9 cellular contexts compared by ENCODE assay signal in the genomic region with DNA sequence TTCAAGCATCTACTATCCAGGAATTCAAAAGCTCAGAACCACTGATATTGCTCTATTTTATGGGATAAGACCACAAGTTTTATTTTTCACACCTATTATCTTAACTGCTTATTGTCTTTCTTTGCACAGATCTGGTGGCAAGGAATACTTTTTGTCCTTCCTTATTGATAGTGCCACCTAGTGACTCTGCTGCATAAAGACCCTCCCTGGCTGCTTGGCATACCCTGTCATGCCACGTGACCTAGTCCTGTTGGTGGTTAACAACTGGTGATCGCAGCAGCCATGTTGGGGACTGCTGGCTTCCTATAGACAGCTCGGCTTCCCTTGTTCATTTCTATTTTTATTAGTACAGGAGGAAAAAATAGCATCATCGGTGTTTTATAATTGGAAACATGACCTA.
DNase-seq lines count a peak whose midpoint lies in the region; ATAC-seq, FAIRE-seq and TF ChIP-seq lines count a peak whose summit lies in the region.
"Had no signal": no experiment of that assay in that cellular context is flagged by ENCODE, and none has a peak within 500 bp of the region (broad histone marks: within the 10 kb centered on the region; RNA-seq: fewer than 3 reads in every experiment).

No MANE protein-coding gene starts in this region.

- no peak for TF ChIP-seq POLR2A in GM12892 (IDR thresholded peaks at IDR 0.05; ENCODE audit: low read depth, low read length)

- no peaks in the 10 kb centered on the region for H3K27me3 ChIP-seq in NT2/D1 (ENCODE audit: insufficient read depth, insufficient read length)

- no peak for FAIRE-seq in GM12892 (lab: Jason Lieb, UNC)
- FAIRE-seq: islet of Langerhans had no signal

- no peaks in the 10 kb centered on the region for H3K9me3 Mint-ChIP-seq in glutamatergic neuron (ENCODE audit: unreplicated experiment)

- peaks cover 5% of the 10 kb centered on the region for H3K36me3 Mint-ChIP-seq in glutamatergic neuron (ENCODE audit: unreplicated experiment)

- DNase-seq in COR-L47 (lab: John Stamatoyannopoulos, UW): peak; percentile 80
- DNase-seq in HFF-Myc (ENCODE audit: extremely low read depth, low read depth): no peak
- peak; percentile 13 for DNase-seq in NT2/D1 (ENCODE audit: low read depth, low spot score)
- DNase-seq in glutamatergic neuron: peak; percentile 18
- no peak for DNase-seq in GM12892 (ENCODE audit: insufficient read length)
- DNase-seq in superior temporal gyrus (ENCODE audit: extremely low spot score): no peak

- no peaks in the 10 kb centered on the region for H3K9me3 ChIP-seq in NT2/D1 (ENCODE audit: insufficient read depth, low read length)

- no peak overlapping the region for H3K4me3 ChIP-seq in HFF-Myc (replicated peaks; ENCODE audit: low read depth, low read length)
- H3K4me3 ChIP-seq in NT2/D1 (ENCODE audit: insufficient read length, low read depth): no peak overlapping the region

- no peak overlapping the region for H3K9ac ChIP-seq in NT2/D1 (ENCODE audit: insufficient read length, low read depth)

- no peak overlapping the region for H3K27ac Mint-ChIP-seq in glutamatergic neuron (ENCODE audit: unreplicated experiment)

- TF ChIP-seq CTCF in HFF-Myc (IDR thresholded peaks at IDR 0.05; ENCODE audit: low read depth, low read length, missing control alignments) (peak; percentile 16), glutamatergic neuron (IDR thresholded peaks at IDR 0.05; ENCODE audit: partially characterized antibody, unreplicated experiment) (no peak)

- H3K4me1 Mint-ChIP-seq in glutamatergic neuron (ENCODE audit: low read depth, unreplicated experiment): peaks cover 4% of the 10 kb centered on the region

- H3K4me3 Mint-ChIP-seq in glutamatergic neuron (ENCODE audit: unreplicated experiment): no peak overlapping the region

- H3K27me3 Mint-ChIP-seq in glutamatergic neuron (ENCODE audit: unreplicated experiment): peaks cover 2% of the 10 kb centered on the region

- H3K36me3 ChIP-seq in NT2/D1 (ENCODE audit: insufficient read depth, insufficient read length, low read length): peaks cover 4% of the 10 kb centered on the region

- H3K4me1 ChIP-seq in NT2/D1 (ENCODE audit: insufficient read depth, insufficient read length): no peaks in the 10 kb centered on the region

- ATAC-seq in HG02970 (IDR thresholded peaks at IDR 0.05; ENCODE audit: low FRiP score, unreplicated experiment) (no peak), GM21367 (IDR thresholded peaks at IDR 0.05; ENCODE audit: unreplicated experiment) (no peak)

Comparison
In these comparisons a context has a peak if more than half of its experiments do, and no peak if none do; other contexts are left out.
1. DNase-seq: peak in COR-L47 (single experiment), NT2/D1 (single experiment) and glutamatergic neuron (single experiment); none in HFF-Myc (single experiment), GM12892 (single experiment) and superior temporal gyrus (single experiment).